In genomic region chr5:147805030-147805454, GRCh38 we compare ENCODE assay signal across 9 cellular contexts. TPM values are rescaled to one million over a fixed set of nuclear protein-coding genes. Genes with fewer than 3 reads are reported as not detected.
DNase-seq lines count a peak whose midpoint lies in the region; ATAC-seq and TF ChIP-seq lines count a peak whose summit lies in the region.
"Had no signal": no experiment of that assay in that cellular context is flagged by ENCODE, and none has a peak within 500 bp of the region (broad histone marks: within the 10 kb centered on the region; RNA-seq: fewer than 3 reads in every experiment).

No MANE protein-coding gene starts in this region.

- no peak for TF ChIP-seq RAD21 in SK-N-SH (IDR thresholded peaks at IDR 0.05; ENCODE audit: low read length)

- H3K79me2 ChIP-seq in SK-N-SH (ENCODE audit: insufficient read depth), result no peaks in the 10 kb centered on the region

- H3K36me3 Mint-ChIP-seq in HFFc6 (ENCODE audit: low read depth), result no peaks in the 10 kb centered on the region

- peaks cover 4% of the 10 kb centered on the region for H3K9me3 Mint-ChIP-seq in HFFc6

- H3K27me3 Mint-ChIP-seq in HFFc6 (ENCODE audit: insufficient read depth), result no peaks in the 10 kb centered on the region

- peak overlapping the region; percentile 82 to 94 (median 91) for H3K27ac ChIP-seq in BLaER1 treated with 17β-estradiol and CSF1 and Interleukin-3, amounts not matched to agents 10 nM and 100 nM
- no peak overlapping the region for H3K27ac ChIP-seq in SK-N-SH (ENCODE audit: low read depth in 2 of 2, low read length in 1 of 2)
- H3K27ac ChIP-seq: thoracic aorta had no signal

- TF ChIP-seq CTCF in SK-N-SH (IDR thresholded peaks at IDR 0.05) (no peak), HFFc6 (IDR thresholded peaks at IDR 0.05) (no peak)

- H3K4me1 ChIP-seq in BLaER1 treated with 17β-estradiol and CSF1 and Interleukin-3, amounts not matched to agents 10 nM and 100 nM, result peaks cover 32 to 86% (median 49%) of the 10 kb centered on the region in 10 experiments
- peaks cover 0 to 11% of the 10 kb centered on the region in 2 experiments; a peak in 2 of 4 replicates for H3K4me1 ChIP-seq in SK-N-SH (ENCODE audit: control insufficient read depth in 1 of 2, insufficient read depth in 2 of 2, low read depth in 1 of 2, low read length in 1 of 2)

- ATAC-seq in GM19328 (IDR thresholded peaks at IDR 0.05; ENCODE audit: unreplicated experiment) (peak; percentile 88), HG03342 (IDR thresholded peaks at IDR 0.05; ENCODE audit: unreplicated experiment) (peak; percentile 92)

- CTCF ChIA-PET in SK-N-SH (lab: Yijun Ruan, JAX), result interaction anchor here (1.1 to 3.3 kb wide), 3 partner anchors 18 to 177 kb away, joined by 3 to 24 read pairs (median 18); no protein-coding TSS in a partner anchor

- H2AFZ ChIP-seq in SK-N-SH (ENCODE audit: low read depth), result no peak overlapping the region

- H3K27ac Mint-ChIP-seq in HFFc6, result no peak overlapping the region

- 52% methylated on average over 6 of the region's 6 CpGs for WGBS in SK-N-SH (ENCODE audit: low lambda C conversion rate)

- peak overlapping the region; percentile 35 to 84 (median 62) for H3K4me2 ChIP-seq in BLaER1 treated with 17β-estradiol and CSF1 and Interleukin-3, amounts not matched to agents 10 nM and 100 nM
- no peak overlapping the region for H3K4me2 ChIP-seq in SK-N-SH

- peak overlapping the region; percentile 55 to 83 (median 72); a peak in 19 of 22 replicates for H3K9ac ChIP-seq in BLaER1 treated with 17β-estradiol and CSF1 and Interleukin-3, amounts not matched to agents 10 nM and 100 nM
- H3K9ac ChIP-seq in SK-N-SH, result no peak overlapping the region

- 0 out of 22 replicates have a peak, but pooled peaks cover 0 to 4% (median 0%) of the 10 kb centered on the region in 11 experiments for H3K36me3 ChIP-seq in BLaER1 treated with 17β-estradiol and CSF1 and Interleukin-3, amounts not matched to agents 10 nM and 100 nM
- no peaks in the 10 kb centered on the region for H3K36me3 ChIP-seq in SK-N-SH (replicated peaks in 1 of 2; ENCODE audit: control insufficient read depth in 1 of 2, insufficient read depth in 2 of 2, low read length in 1 of 2)
- H3K36me3 ChIP-seq: thoracic aorta had no signal

- DNase-seq in UCSD-AML1 (lab: John Stamatoyannopoulos, UW; ENCODE audit: unreplicated experiment), result peak; percentile 67
- peak; percentile 9 to 15 for DNase-seq in stimulated activated CD8-positive, alpha-beta memory T cell treated with anti-CD3 and anti-CD28 coated beads, Interleukin-2, amount 100 ng/mL, for 1 hour (ENCODE audit: low read depth in 2 of 2)
- no peak for DNase-seq in SK-N-SH
- DNase-seq in COLO668 (lab: John Stamatoyannopoulos, UW; ENCODE audit: unreplicated experiment), result no peak
- DNase-seq in HFFc6, result no peak

- POLR2A ChIA-PET in SK-N-SH (lab: Yijun Ruan, JAX), result no interaction called here

- peak overlapping the region in 3 of 10 experiments; percentile 9 to 21 (median 15); a peak in 2 of 20 replicates for H3K4me3 ChIP-seq in BLaER1 treated with 17β-estradiol and CSF1 and Interleukin-3, amounts not matched to agents 10 nM and 100 nM
- no peak overlapping the region for H3K4me3 ChIP-seq in SK-N-SH (ENCODE audit: low read depth in 2 of 2, low read length in 1 of 2)
- H3K4me3 ChIP-seq: thoracic aorta had no signal

- no peak overlapping the region for H3K4me3 Mint-ChIP-seq in HFFc6

- no peaks in the 10 kb centered on the region for H4K20me1 ChIP-seq in BLaER1 treated with 17β-estradiol and CSF1 and Interleukin-3, amounts not matched to agents 10 nM and 100 nM
- no peaks in the 10 kb centered on the region for H4K20me1 ChIP-seq in SK-N-SH (ENCODE audit: insufficient read depth)

- H3K9me3 ChIP-seq in BLaER1 treated with 17β-estradiol and CSF1 and Interleukin-3, amounts not matched to agents 10 nM and 100 nM (replicated peaks in 1 of 11), result peaks cover 5 to 63% (median 53%) of the 10 kb centered on the region in 11 experiments; a peak in 19 of 22 replicates
- no peaks in the 10 kb centered on the region for H3K9me3 ChIP-seq in SK-N-SH
- H3K9me3 ChIP-seq: thoracic aorta had no signal

- H3K9me2 ChIP-seq in SK-N-SH, result no peaks in the 10 kb centered on the region

- H3K27me3 ChIP-seq in BLaER1 treated with 17β-estradiol and CSF1 and Interleukin-3, amounts not matched to agents 10 nM and 100 nM, result no peaks in the 10 kb centered on the region
- no peaks in the 10 kb centered on the region for H3K27me3 ChIP-seq in SK-N-SH (ENCODE audit: insufficient read depth)

- no peaks in the 10 kb centered on the region for H3F3A ChIP-seq in SK-N-SH (replicated peaks; ENCODE audit: insufficient read depth)

- H3K4me1 Mint-ChIP-seq in HFFc6 (ENCODE audit: low read depth), result no peaks in the 10 kb centered on the region

- TF ChIP-seq EP300 in SK-N-SH (IDR thresholded peaks at IDR 0.05; ENCODE audit: borderline replicate concordance in 1 of 2, low read depth in 1 of 2, low read length in 1 of 2), result no peak

TF ChIP-seq in SK-N-SH, 30 proteins besides CTCF, POLR2A, EP300 and RAD21:
- TF ChIP-seq MEF2A (IDR thresholded peaks at IDR 0.05; ENCODE audit: borderline replicate concordance, low read depth), result no peak
- TF ChIP-seq SIN3A (IDR thresholded peaks at IDR 0.05; ENCODE audit: borderline replicate concordance, low read depth, low read length), result no peak

RNA-seq across cellular contexts. Expression of gene JAKMIP2, which starts 22.5 kb away (rescaled TPM):
- polyA plus RNA-seq in SK-N-SH (2012; rRNA removed), result 1.8 and 2.1 TPM in 2 replicates
- 1.6 and 2.3 TPM in 2 replicates for polyA plus RNA-seq in SK-N-SH (2012; cell fraction: cytosol; rRNA removed)
- polyA plus RNA-seq in SK-N-SH (2012; cell fraction: nucleus; rRNA removed), result 0.69 and 1.6 TPM in 2 replicates
- total RNA-seq in HFFc6 (2021; fragmentation: NEBNext Ultra II Directional; extraction: Animal tissue kit (Norgen Biotek cat#: 25700)), result not detected

RNA-seq across cellular contexts. Expression of gene SPINK1, which starts 26.4 kb away (rescaled TPM):
- polyA plus RNA-seq in SK-N-SH (2012; rRNA removed), result not detected in 2 replicates
- not detected in 2 replicates for polyA plus RNA-seq in SK-N-SH (2012; cell fraction: cytosol; rRNA removed)
- not detected in 2 replicates for polyA plus RNA-seq in SK-N-SH (2012; cell fraction: nucleus; rRNA removed)
- not detected for total RNA-seq in HFFc6 (2021; fragmentation: NEBNext Ultra II Directional; extraction: Animal tissue kit (Norgen Biotek cat#: 25700))

Comparison
In these comparisons a context has a peak if more than half of its experiments do, and no peak if none do; other contexts are left out.
1. H3K27ac ChIP-seq: peak in BLaER1 treated with 17β-estradiol and CSF1 and Interleukin-3, amounts not matched to agents 10 nM and 100 nM (11 of 11); none in SK-N-SH (0 of 2).
2. DNase-seq: peak in UCSD-AML1 (single experiment) and stimulated activated CD8-positive, alpha-beta memory T cell treated with anti-CD3 and anti-CD28 coated beads, Interleukin-2, amount 100 ng/mL, for 1 hour (2 of 2); none in SK-N-SH (single experiment), COLO668 (single experiment) and HFFc6 (single experiment).